In genomic region chr4:109994415-109994827, GRCh38 we compare ENCODE assay signal across 12 cellular contexts.
DNase-seq lines count a peak whose midpoint lies in the region; ATAC-seq, FAIRE-seq and TF ChIP-seq lines count a peak whose summit lies in the region.
"Had no signal": no experiment of that assay in that cellular context is flagged by ENCODE, and none has a peak within 500 bp of the region (broad histone marks: within the 10 kb centered on the region; RNA-seq: fewer than 3 reads in every experiment).

No MANE protein-coding gene starts in this region.

- peaks cover 11% of the 10 kb centered on the region; the same call in 1 of the 2 replicates for H3K9me3 ChIP-seq in OCI-LY3 (ENCODE audit: insufficient read depth, low read length)
- H3K9me3 ChIP-seq: breast epithelium had no signal

- H3K4me2 ChIP-seq in OCI-LY3 (ENCODE audit: low read length), result peak overlapping the region; percentile 81

- peak overlapping the region; percentile 56 for H3K4me3 ChIP-seq in OCI-LY3 (ENCODE audit: low read length)
- H3K4me3 ChIP-seq: breast epithelium had no signal

- H4K20me1 ChIP-seq in OCI-LY3 (ENCODE audit: insufficient read depth, low read length), result no peaks in the 10 kb centered on the region

- peaks cover 71% of the 10 kb centered on the region for H3K4me1 ChIP-seq in OCI-LY3 (ENCODE audit: low read length)
- H3K4me1 ChIP-seq: breast epithelium had no signal

- H3K27ac ChIP-seq in OCI-LY3 (ENCODE audit: low read length) (peak overlapping the region; percentile 6; the same call in 1 of the 2 replicates), caudate nucleus (ENCODE audit: low read depth, low read length) (no peak overlapping the region)
- H3K27ac ChIP-seq: breast epithelium had no signal

- no peaks in the 10 kb centered on the region for H3K79me2 ChIP-seq in OCI-LY3 (ENCODE audit: low read length)

- ATAC-seq in GM19455 (IDR thresholded peaks at IDR 0.05; ENCODE audit: unreplicated experiment) (peak; percentile 67), HG03060 (IDR thresholded peaks at IDR 0.05; ENCODE audit: low read depth, unreplicated experiment) (peak; percentile 66)

- H2AFZ ChIP-seq in OCI-LY3 (ENCODE audit: low read depth, low read length), result peak overlapping the region; percentile 32

- DNase-seq in GM12892 (ENCODE audit: insufficient read length) (peak; percentile 12), NCI-H2081 treated with DMSO at 0.1 percent for 48 hours (lab: John Stamatoyannopoulos, UW) (no peak), caudate nucleus (lab: John Stamatoyannopoulos, UW) (no peak), A172 (ENCODE audit: low spot score) (no peak), NCI-H2227 (lab: John Stamatoyannopoulos, UW; ENCODE audit: unreplicated experiment) (no peak)
- DNase-seq: CD4-positive, CD25-positive, alpha-beta regulatory T cell; NCI-H510A had no signal

- peak; percentile 96 for FAIRE-seq in GM12892 (lab: Jason Lieb, UNC)
- FAIRE-seq: frontal cortex had no signal

- H3K36me3 ChIP-seq in OCI-LY3 (replicated peaks; ENCODE audit: low read depth, low read length), result peaks cover 5% of the 10 kb centered on the region
- H3K36me3 ChIP-seq: breast epithelium had no signal

- H3K9ac ChIP-seq in OCI-LY3 (ENCODE audit: low read length), result peak overlapping the region; percentile 33; the same call in 1 of the 2 replicates

- TF ChIP-seq CTCF in OCI-LY3 (IDR thresholded peaks at IDR 0.05; ENCODE audit: low read depth, low read length), result no peak

- TF ChIP-seq POLR2A in GM12892 (IDR thresholded peaks at IDR 0.05; ENCODE audit: low read depth, low read length), result no peak

- peaks cover 15% of the 10 kb centered on the region for H3K27me3 ChIP-seq in OCI-LY3 (ENCODE audit: low read depth, low read length)
- H3K27me3 ChIP-seq: breast epithelium had no signal
